Comparison of ENCODE assay signal across 8 cellular contexts in genomic region chr22:38570841-38571364, GRCh38. TPM values are rescaled to one million over a fixed set of nuclear protein-coding genes. Genes with fewer than 3 reads are reported as not detected.
DNase-seq lines count a peak whose midpoint lies in the region; ATAC-seq and TF ChIP-seq lines count a peak whose summit lies in the region.

No MANE protein-coding gene starts in this region.

- peak; percentile 13 for DNase-seq in LoVo (ENCODE audit: low spot score)
- peak; percentile 19 for DNase-seq in activated CD4-positive, alpha-beta T cell treated with anti-CD3 and anti-CD28 coated beads for 1 hour
- DNase-seq in dorsolateral prefrontal cortex, result peak; percentile 46 to 87 (median 77)
- peak; percentile 16 to 89 for DNase-seq in lower leg skin (ENCODE audit: low spot score in 2 of 2)
- DNase-seq in stimulated activated CD4-positive, alpha-beta T cell treated with anti-CD3 and anti-CD28 coated beads, TNF-alpha, amount 100 ng/mL, for 48 hours (ENCODE audit: low read depth in 3 of 3), result peak in 2 of 3 donors; percentile 1 to 19
- no peak for DNase-seq in SIG-M5 (lab: John Stamatoyannopoulos, UW)

- 3 to 6% methylated on average over 12 of the region's 12 CpGs for WGBS in lower leg skin, 2 donors

- no peaks in the 10 kb centered on the region for H3K27me3 ChIP-seq in dorsolateral prefrontal cortex

- H3K27ac ChIP-seq in dorsolateral prefrontal cortex, result peak overlapping the region in 55 of 59 donors; percentile 24 to 95 (median 84)

- TF ChIP-seq POLR2A in lower leg skin (IDR thresholded peaks at IDR 0.05), result no peak

- ATAC-seq in GM21717 (IDR thresholded peaks at IDR 0.05; ENCODE audit: unreplicated experiment), result no peak

- TF ChIP-seq CTCF in dorsolateral prefrontal cortex (IDR thresholded peaks at IDR 0.05 in 54 of 56, conservative IDR thresholded peaks at IDR 0.05 in 2 of 56; ENCODE audit: low read depth in 1 of 56, partially characterized antibody in 56 of 56) (peak in 22 of 56 donors; percentile 8 to 55 (median 25)), lower leg skin (IDR thresholded peaks at IDR 0.05) (no peak)

- peak overlapping the region; percentile 77 for H3K4me3 ChIP-seq in GM08714 (ENCODE audit: low read length)
- peak overlapping the region; percentile 49 to 84 (median 68) for H3K4me3 ChIP-seq in dorsolateral prefrontal cortex
- H3K4me3 ChIP-seq in lower leg skin (ENCODE audit: low read depth, poor library complexity, severe bottlenecking), result peak overlapping the region; percentile 31

- intact Hi-C loops in dorsolateral prefrontal cortex (cut with DNase I) (loop anchor here (1.0 to 5.0 kb wide), 7 partner anchors 64 to 516 kb away; partner anchors contain the start of gene DDX17 (in 1 of the 2)), lower leg skin (cut with DNase I; ENCODE audit: low total_unique reads) (loop anchor here (10.0 kb wide), 1 partner anchor 506 kb away; no protein-coding TSS in a partner anchor)

RNA-seq across cellular contexts. Expression of gene DMC1, which starts 0.9 kb away (rescaled TPM):
- total RNA-seq in dorsolateral prefrontal cortex (1 to 10 TPM in 86 of 120 experiments, under 1 TPM in 30, not detected in 4; 0.23 to 4.2 (median 1.6) TPM), lower leg skin (1 to 10 TPM in 1 of 4 donors, under 1 TPM in 2, not detected in 1; 0.22 to 3.5 (median 0.49) TPM)
